In genomic region chr22:27387561-27387960, GRCh38 we compare ENCODE assay signal across 24 cellular contexts.
DNase-seq lines count a peak whose midpoint lies in the region; TF ChIP-seq lines count a peak whose summit lies in the region.
"Had no signal": no experiment of that assay in that cellular context is flagged by ENCODE, and none has a peak within 500 bp of the region (broad histone marks: within the 10 kb centered on the region; RNA-seq: fewer than 3 reads in every experiment).

No MANE protein-coding gene starts in this region.

- peaks cover 4% of the 10 kb centered on the region; the same call in 1 of the 2 replicates for H3K27me3 ChIP-seq in Karpas-422 (ENCODE audit: low read length)
- peaks cover 50% of the 10 kb centered on the region for H3K27me3 ChIP-seq in smooth muscle cell (ENCODE audit: low read depth)
- no peaks in the 10 kb centered on the region for H3K27me3 ChIP-seq in mesendoderm (ENCODE audit: insufficient read depth, low read length, poor library complexity)

- H3K36me3 Mint-ChIP-seq in mesothelial cell of epicardium = no peaks in the 10 kb centered on the region
- H3K36me3 Mint-ChIP-seq in activated T-helper 1 cell treated with anti-CD3 and anti-CD28 coated beads, Interleukin-12 subunit alpha, Interleukin-12 subunit beta, Interleukin-2, Interleukin-4 antibody, amounts not matched to agents 30 ng/mL and 10 ng/mL and 1 ng/mL, durations not matched to agents 14 hours and 24 hours and 36 hours (ENCODE audit: low read depth) = no peaks in the 10 kb centered on the region

- peaks cover 2% of the 10 kb centered on the region for H3K27me3 Mint-ChIP-seq in mesothelial cell of epicardium (ENCODE audit: low read depth)
- no peaks in the 10 kb centered on the region for H3K27me3 Mint-ChIP-seq in activated T-helper 1 cell treated with anti-CD3 and anti-CD28 coated beads, Interleukin-12 subunit alpha, Interleukin-12 subunit beta, Interleukin-2, Interleukin-4 antibody, amounts not matched to agents 30 ng/mL and 10 ng/mL and 1 ng/mL, durations not matched to agents 14 hours and 24 hours and 36 hours (ENCODE audit: insufficient read depth)

- TF ChIP-seq CTCF in mesothelial cell of epicardium (IDR thresholded peaks at IDR 0.05; ENCODE audit: unreplicated experiment) (no peak), smooth muscle cell (IDR thresholded peaks at IDR 0.05; ENCODE audit: borderline replicate concordance, insufficient read depth, poor library complexity, severe bottlenecking) (no peak)

- no peaks in the 10 kb centered on the region for H3K9me2 ChIP-seq in Karpas-422 (replicated peaks; ENCODE audit: insufficient read depth, low read length)

- H3K56ac ChIP-seq in mesendoderm (ENCODE audit: low read length) = no peak overlapping the region

- H3K9me3 ChIP-seq in Karpas-422 (ENCODE audit: low read length) = no peaks in the 10 kb centered on the region
- no peaks in the 10 kb centered on the region for H3K9me3 ChIP-seq in smooth muscle cell (replicated peaks; ENCODE audit: low read depth)
- H3K9me3 ChIP-seq: A549 had no signal

- no peak overlapping the region for H2BK15ac ChIP-seq in mesendoderm (replicated peaks; ENCODE audit: low read depth)

- H3K79me2 ChIP-seq in Karpas-422 (ENCODE audit: low read length) (no peaks in the 10 kb centered on the region), smooth muscle cell (ENCODE audit: low read depth) (no peaks in the 10 kb centered on the region), mesendoderm (ENCODE audit: control insufficient read depth, insufficient read depth, low read length) (no peaks in the 10 kb centered on the region)

- H3K9me3 Mint-ChIP-seq in mesothelial cell of epicardium = no peaks in the 10 kb centered on the region
- no peaks in the 10 kb centered on the region for H3K9me3 Mint-ChIP-seq in activated T-helper 1 cell treated with anti-CD3 and anti-CD28 coated beads, Interleukin-12 subunit alpha, Interleukin-12 subunit beta, Interleukin-2, Interleukin-4 antibody, amounts not matched to agents 30 ng/mL and 10 ng/mL and 1 ng/mL, durations not matched to agents 14 hours and 24 hours and 36 hours
- H3K9me3 Mint-ChIP-seq: CD4-positive, alpha-beta T cell had no signal

- no peak overlapping the region for H3K9ac ChIP-seq in Karpas-422 (ENCODE audit: low read length)
- no peak overlapping the region for H3K9ac ChIP-seq in smooth muscle cell (ENCODE audit: low read depth)
- H3K9ac ChIP-seq in mesendoderm (ENCODE audit: low read length) = no peak overlapping the region
- H3K9ac ChIP-seq: KMS-11 had no signal

- H4K5ac ChIP-seq in mesendoderm (ENCODE audit: low read length) = no peak overlapping the region

- H3F3A ChIP-seq in smooth muscle cell (ENCODE audit: low read depth) = no peaks in the 10 kb centered on the region

- H3K4ac ChIP-seq in mesendoderm (ENCODE audit: low read depth, low read length) = no peak overlapping the region

- H3K79me1 ChIP-seq in mesendoderm (ENCODE audit: low read length) = no peaks in the 10 kb centered on the region

- H3K36me3 ChIP-seq in Karpas-422 (ENCODE audit: insufficient read depth, low read length) (no peaks in the 10 kb centered on the region), smooth muscle cell (ENCODE audit: low read depth) (no peaks in the 10 kb centered on the region), mesendoderm (ENCODE audit: control insufficient read depth, insufficient read depth, low read length) (no peaks in the 10 kb centered on the region)

- H3K18ac ChIP-seq in mesendoderm (ENCODE audit: low read length) = no peak overlapping the region

- H3K4me1 ChIP-seq in Karpas-422 (ENCODE audit: low read length) = peaks cover 31% of the 10 kb centered on the region
- H3K4me1 ChIP-seq in smooth muscle cell (ENCODE audit: low read depth) = peaks cover 6% of the 10 kb centered on the region
- no peaks in the 10 kb centered on the region for H3K4me1 ChIP-seq in mesendoderm (ENCODE audit: control insufficient read depth, low read depth, low read length)
- H3K4me1 ChIP-seq: A549 had no signal

- intact Hi-C loops in activated T-helper 1 cell treated with anti-CD3 and anti-CD28 coated beads, Interleukin-12 subunit alpha, Interleukin-12 subunit beta, Interleukin-2, Interleukin-4 antibody, amounts not matched to agents 30 ng/mL and 10 ng/mL and 1 ng/mL, durations not matched to agents 14 hours and 24 hours and 36 hours (cut with micrococcal nuclease) = no loop called here

- no peak overlapping the region for H2BK5ac ChIP-seq in mesendoderm (ENCODE audit: low read length)

- no peak overlapping the region for H4K8ac ChIP-seq in mesendoderm (ENCODE audit: low read depth, low read length)

- no peak overlapping the region for H2AK5ac ChIP-seq in mesendoderm (ENCODE audit: low read length)

- H3K4me3 Mint-ChIP-seq in mesothelial cell of epicardium = no peak overlapping the region
- no peak overlapping the region for H3K4me3 Mint-ChIP-seq in activated T-helper 1 cell treated with anti-CD3 and anti-CD28 coated beads, Interleukin-12 subunit alpha, Interleukin-12 subunit beta, Interleukin-2, Interleukin-4 antibody, amounts not matched to agents 30 ng/mL and 10 ng/mL and 1 ng/mL, durations not matched to agents 14 hours and 24 hours and 36 hours
- H3K4me3 Mint-ChIP-seq: B cell; CD4-positive, alpha-beta T cell had no signal

- H2AFZ ChIP-seq in Karpas-422 (ENCODE audit: low read length) (peak overlapping the region; percentile 41; the same call in 1 of the 2 replicates), smooth muscle cell (ENCODE audit: low read depth) (no peak overlapping the region)
- H2AFZ ChIP-seq: PC-9 had no signal

- DNase-seq in Karpas-422 = no peak
- peak; percentile 27 for DNase-seq in ecto neural progenitor cell (ENCODE audit: low spot score)
- DNase-seq in mesothelial cell of epicardium (ENCODE audit: low spot score in 2 of 2, unreplicated experiment in 2 of 2) = no peak
- DNase-seq in smooth muscle cell (lab: John Stamatoyannopoulos, UW; ENCODE audit: unreplicated experiment) = no peak
- no peak for DNase-seq in activated T-helper 1 cell treated with anti-CD3 and anti-CD28 coated beads, Interleukin-12 subunit alpha, Interleukin-12 subunit beta, Interleukin-2, Interleukin-4 antibody, amounts not matched to agents 30 ng/mL and 10 ng/mL and 1 ng/mL, durations not matched to agents 14 hours and 24 hours and 36 hours (ENCODE audit: low spot score)
- no peak for DNase-seq in NCI-H1092 (lab: John Stamatoyannopoulos, UW)
- DNase-seq in cerebellar nuclear complex (lab: John Stamatoyannopoulos, UW) = no peak
- no peak for DNase-seq in mesendoderm
- DNase-seq: CD4-positive, alpha-beta T cell; COR-L47; DND-41; IMR-90; NCI-H1417; NCI-H1694 treated with DMSO at 0.1 percent for 48 hours; NCI-H2081 treated with DMSO at 0.1 percent for 48 hours; NCI-H2171 treated with DMSO at 0.1 percent for 48 hours; NCI-H446; NCI-H526 treated with DMSO at 0.1 percent for 48 hours; PC-9; RPMI8226; SHP77 had no signal

- 68% methylated on average over 6 of the region's 6 CpGs for WGBS in smooth muscle cell (ENCODE audit: low lambda C conversion rate)
- no CpG with 5 or more reads among the region's 6 CpGs for WGBS in mesendoderm (ENCODE audit: extremely low coverage, insufficient coverage, low lambda C conversion rate)

- peak overlapping the region; percentile 35 for H3K4me2 ChIP-seq in Karpas-422 (ENCODE audit: low read depth, low read length, poor library complexity, severe bottlenecking)
- no peak overlapping the region for H3K4me2 ChIP-seq in smooth muscle cell
- no peak overlapping the region for H3K4me2 ChIP-seq in mesendoderm (ENCODE audit: low read length)
- H3K4me2 ChIP-seq: A549, KMS-11, PC-9 had no signal

- H3K4me3 ChIP-seq in Karpas-422 (ENCODE audit: low read length) = no peak overlapping the region
- no peak overlapping the region for H3K4me3 ChIP-seq in smooth muscle cell
- H3K4me3 ChIP-seq in mesendoderm (ENCODE audit: low read length) = no peak overlapping the region
- H3K4me3 ChIP-seq: A549, PC-9 had no signal

- peaks cover 54% of the 10 kb centered on the region for H3K4me1 Mint-ChIP-seq in mesothelial cell of epicardium
- H3K4me1 Mint-ChIP-seq in activated T-helper 1 cell treated with anti-CD3 and anti-CD28 coated beads, Interleukin-12 subunit alpha, Interleukin-12 subunit beta, Interleukin-2, Interleukin-4 antibody, amounts not matched to agents 30 ng/mL and 10 ng/mL and 1 ng/mL, durations not matched to agents 14 hours and 24 hours and 36 hours (ENCODE audit: low read depth) = no peaks in the 10 kb centered on the region
- H3K4me1 Mint-ChIP-seq: B cell had no signal

- no peak overlapping the region for H3K27ac ChIP-seq in Karpas-422 (ENCODE audit: low read length)
- peak overlapping the region; percentile 9 for H3K27ac ChIP-seq in smooth muscle cell (ENCODE audit: low read depth)
- H3K27ac ChIP-seq in mesendoderm (ENCODE audit: low read depth, low read length) = no peak overlapping the region
- H3K27ac ChIP-seq: A549, KMS-11, PC-9 had no signal

- peak overlapping the region; percentile 71 for H3K27ac Mint-ChIP-seq in mesothelial cell of epicardium
- H3K27ac Mint-ChIP-seq in activated T-helper 1 cell treated with anti-CD3 and anti-CD28 coated beads, Interleukin-12 subunit alpha, Interleukin-12 subunit beta, Interleukin-2, Interleukin-4 antibody, amounts not matched to agents 30 ng/mL and 10 ng/mL and 1 ng/mL, durations not matched to agents 14 hours and 24 hours and 36 hours = no peak overlapping the region
- H3K27ac Mint-ChIP-seq: B cell; CD4-positive, alpha-beta T cell had no signal

- H4K20me1 ChIP-seq in Karpas-422 (ENCODE audit: insufficient read depth, low read depth, low read length) = no peaks in the 10 kb centered on the region
- H4K20me1 ChIP-seq in smooth muscle cell (ENCODE audit: low read depth) = no peaks in the 10 kb centered on the region

- H3K23ac ChIP-seq in mesendoderm (ENCODE audit: low read length) = no peak overlapping the region

- no peak overlapping the region for H2BK120ac ChIP-seq in mesendoderm (ENCODE audit: low read depth, low read length)
